Comparison of ENCODE assay signal across 1 cellular context in the genomic region with DNA sequence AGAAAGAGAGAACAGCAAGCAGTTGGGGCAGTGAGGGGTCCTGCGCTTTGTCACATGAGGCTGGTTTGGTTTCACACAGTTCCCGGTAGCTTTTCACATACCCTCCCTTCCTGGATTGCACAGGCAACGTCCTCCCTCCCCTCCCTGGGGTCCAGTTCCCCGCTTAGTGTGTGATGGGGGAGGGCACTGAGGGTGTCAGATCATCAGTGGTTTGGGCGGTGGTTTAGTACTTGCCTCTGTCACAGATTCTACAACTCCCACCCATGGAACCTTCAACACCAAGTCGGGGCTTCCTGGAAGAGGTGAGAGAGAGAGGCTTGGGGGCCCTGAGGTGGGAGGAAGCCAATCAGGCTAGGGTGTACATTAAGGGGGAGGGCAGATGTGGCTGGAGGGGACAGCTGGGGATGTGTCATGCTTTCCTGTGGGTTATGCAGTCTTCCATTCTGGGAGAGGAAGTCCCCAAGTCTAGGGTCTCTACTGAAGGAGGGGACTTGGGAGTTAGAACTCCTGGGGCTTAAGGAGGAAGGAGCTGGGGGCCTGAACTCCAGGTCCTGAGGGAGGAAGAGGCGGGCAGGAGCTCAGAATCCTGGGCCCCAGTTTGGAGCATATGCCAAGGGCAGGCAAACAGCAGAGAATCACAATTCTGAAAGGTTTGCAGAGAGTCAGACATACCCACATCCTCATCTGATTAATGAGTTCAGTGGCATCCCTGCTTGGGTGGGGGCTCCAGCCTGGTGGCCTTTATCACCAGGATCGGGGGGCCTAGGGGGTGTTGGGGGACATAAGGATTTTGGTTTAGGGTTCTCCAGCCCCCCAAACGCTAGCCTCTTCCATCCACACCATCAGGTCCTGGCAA.
TF ChIP-seq lines count a peak whose summit lies in the region.

A gene with protein sequence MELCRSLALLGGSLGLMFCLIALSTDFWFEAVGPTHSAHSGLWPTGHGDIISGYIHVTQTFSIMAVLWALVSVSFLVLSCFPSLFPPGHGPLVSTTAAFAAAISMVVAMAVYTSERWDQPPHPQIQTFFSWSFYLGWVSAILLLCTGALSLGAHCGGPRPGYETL (minus strand): TSS at position 6 of the 856 bp plus-strand sequence. CDS start 119 bp downstream, outside the sequence.

TF ChIP-seq in WTC11, 78 proteins besides CTCF, POLR2A, EP300 and RAD21 (continued from another document):
- TF ChIP-seq, protein P1, sequence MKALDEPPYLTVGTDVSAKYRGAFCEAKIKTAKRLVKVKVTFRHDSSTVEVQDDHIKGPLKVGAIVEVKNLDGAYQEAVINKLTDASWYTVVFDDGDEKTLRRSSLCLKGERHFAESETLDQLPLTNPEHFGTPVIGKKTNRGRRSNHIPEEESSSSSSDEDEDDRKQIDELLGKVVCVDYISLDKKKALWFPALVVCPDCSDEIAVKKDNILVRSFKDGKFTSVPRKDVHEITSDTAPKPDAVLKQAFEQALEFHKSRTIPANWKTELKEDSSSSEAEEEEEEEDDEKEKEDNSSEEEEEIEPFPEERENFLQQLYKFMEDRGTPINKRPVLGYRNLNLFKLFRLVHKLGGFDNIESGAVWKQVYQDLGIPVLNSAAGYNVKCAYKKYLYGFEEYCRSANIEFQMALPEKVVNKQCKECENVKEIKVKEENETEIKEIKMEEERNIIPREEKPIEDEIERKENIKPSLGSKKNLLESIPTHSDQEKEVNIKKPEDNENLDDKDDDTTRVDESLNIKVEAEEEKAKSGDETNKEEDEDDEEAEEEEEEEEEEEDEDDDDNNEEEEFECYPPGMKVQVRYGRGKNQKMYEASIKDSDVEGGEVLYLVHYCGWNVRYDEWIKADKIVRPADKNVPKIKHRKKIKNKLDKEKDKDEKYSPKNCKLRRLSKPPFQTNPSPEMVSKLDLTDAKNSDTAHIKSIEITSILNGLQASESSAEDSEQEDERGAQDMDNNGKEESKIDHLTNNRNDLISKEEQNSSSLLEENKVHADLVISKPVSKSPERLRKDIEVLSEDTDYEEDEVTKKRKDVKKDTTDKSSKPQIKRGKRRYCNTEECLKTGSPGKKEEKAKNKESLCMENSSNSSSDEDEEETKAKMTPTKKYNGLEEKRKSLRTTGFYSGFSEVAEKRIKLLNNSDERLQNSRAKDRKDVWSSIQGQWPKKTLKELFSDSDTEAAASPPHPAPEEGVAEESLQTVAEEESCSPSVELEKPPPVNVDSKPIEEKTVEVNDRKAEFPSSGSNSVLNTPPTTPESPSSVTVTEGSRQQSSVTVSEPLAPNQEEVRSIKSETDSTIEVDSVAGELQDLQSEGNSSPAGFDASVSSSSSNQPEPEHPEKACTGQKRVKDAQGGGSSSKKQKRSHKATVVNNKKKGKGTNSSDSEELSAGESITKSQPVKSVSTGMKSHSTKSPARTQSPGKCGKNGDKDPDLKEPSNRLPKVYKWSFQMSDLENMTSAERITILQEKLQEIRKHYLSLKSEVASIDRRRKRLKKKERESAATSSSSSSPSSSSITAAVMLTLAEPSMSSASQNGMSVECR (CRISPR knock-in tag; IDR thresholded peaks at IDR 0.05; ENCODE audit: borderline replicate concordance) = no peak
- no peak for TF ChIP-seq RORB (CRISPR knock-in tag; IDR thresholded peaks at IDR 0.05)
- TF ChIP-seq, protein P2, sequence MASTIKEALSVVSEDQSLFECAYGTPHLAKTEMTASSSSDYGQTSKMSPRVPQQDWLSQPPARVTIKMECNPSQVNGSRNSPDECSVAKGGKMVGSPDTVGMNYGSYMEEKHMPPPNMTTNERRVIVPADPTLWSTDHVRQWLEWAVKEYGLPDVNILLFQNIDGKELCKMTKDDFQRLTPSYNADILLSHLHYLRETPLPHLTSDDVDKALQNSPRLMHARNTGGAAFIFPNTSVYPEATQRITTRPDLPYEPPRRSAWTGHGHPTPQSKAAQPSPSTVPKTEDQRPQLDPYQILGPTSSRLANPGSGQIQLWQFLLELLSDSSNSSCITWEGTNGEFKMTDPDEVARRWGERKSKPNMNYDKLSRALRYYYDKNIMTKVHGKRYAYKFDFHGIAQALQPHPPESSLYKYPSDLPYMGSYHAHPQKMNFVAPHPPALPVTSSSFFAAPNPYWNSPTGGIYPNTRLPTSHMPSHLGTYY (CRISPR knock-in tag; IDR thresholded peaks at IDR 0.05) = no peak
- no peak for TF ChIP-seq ESRRA (CRISPR knock-in tag; IDR thresholded peaks at IDR 0.05; ENCODE audit: borderline replicate concordance)
- no peak for TF ChIP-seq GTF2I (CRISPR knock-in tag; conservative IDR thresholded peaks at IDR 0.05)
- no peak for TF ChIP-seq TCF7 (CRISPR knock-in tag; IDR thresholded peaks at IDR 0.05; ENCODE audit: low read depth)
- TF ChIP-seq ATF1 (CRISPR knock-in tag; IDR thresholded peaks at IDR 0.05) = no peak
- no peak for TF ChIP-seq NFATC4 (CRISPR knock-in tag; IDR thresholded peaks at IDR 0.05)
- TF ChIP-seq ETV6 (CRISPR knock-in tag; IDR thresholded peaks at IDR 0.05) = no peak
- no peak for TF ChIP-seq PRRX2 (CRISPR knock-in tag; IDR thresholded peaks at IDR 0.05)
- TF ChIP-seq OVOL2 (CRISPR knock-in tag; IDR thresholded peaks at IDR 0.05; ENCODE audit: borderline replicate concordance) = no peak
- no peak for TF ChIP-seq TEAD4 (CRISPR knock-in tag; IDR thresholded peaks at IDR 0.05)
- TF ChIP-seq SP1 (CRISPR knock-in tag; conservative IDR thresholded peaks at IDR 0.05) = no peak
